Comparison of ENCODE assay signal across 36 cellular contexts in the genomic region with DNA sequence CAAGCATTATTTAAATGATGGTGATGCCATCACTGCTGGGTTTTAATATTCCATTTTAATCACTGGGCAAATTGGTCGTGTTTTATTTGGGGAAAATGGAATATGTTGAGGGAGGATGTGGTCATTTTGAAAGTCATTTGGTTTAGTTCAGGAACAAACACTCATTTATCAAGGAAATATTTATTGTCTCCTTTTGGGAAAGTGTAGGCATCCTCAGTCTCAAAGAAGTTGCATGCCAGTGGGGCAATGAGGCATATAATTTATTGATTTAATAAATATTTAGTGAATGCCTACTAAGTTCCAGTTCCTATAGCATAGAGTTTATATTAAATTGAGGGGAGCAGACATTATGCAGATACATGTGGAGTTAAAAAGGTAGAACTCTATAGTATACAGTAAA.
A peak's percentile ranks its signal among the peaks of the same experiment; 100 is the strongest.
DNase-seq lines count a peak whose midpoint lies in the region; ATAC-seq, FAIRE-seq and TF ChIP-seq lines count a peak whose summit lies in the region.
"Had no signal": no experiment of that assay in that cellular context is flagged by ENCODE, and none has a peak within 500 bp of the region (broad histone marks: within the 10 kb centered on the region; RNA-seq: fewer than 3 reads in every experiment).

No MANE protein-coding gene starts in this region.

- ATAC-seq in PC-3 = peak; percentile 58
- no peak for ATAC-seq in left lobe of liver
- ATAC-seq: A549; CD8-positive, alpha-beta T cell had no signal

- no peaks in the 10 kb centered on the region for H3K9me2 ChIP-seq in PC-3 (replicated peaks; ENCODE audit: low read length)

- H3K4me3 ChIP-seq in PC-3 (ENCODE audit: low read length) (no peak overlapping the region), astrocyte (ENCODE audit: insufficient read depth, low read depth, low read length) (no peak overlapping the region)
- no peak overlapping the region for H3K4me3 ChIP-seq in effector memory CD4-positive, alpha-beta T cell (ENCODE audit: insufficient read depth, low read depth, low read length, poor library complexity, severe bottlenecking)
- H3K4me3 ChIP-seq: A549; BLaER1; BLaER1 treated with 17β-estradiol and CSF1 and Interleukin-3, amounts not matched to agents 10 nM and 100 nM had no signal

- no peaks in the 10 kb centered on the region for H3K36me3 ChIP-seq in PC-3 (ENCODE audit: low read depth, low read length)
- H3K36me3 ChIP-seq in astrocyte (ENCODE audit: insufficient read depth, low read length) = no peaks in the 10 kb centered on the region
- no peaks in the 10 kb centered on the region for H3K36me3 ChIP-seq in effector memory CD4-positive, alpha-beta T cell (ENCODE audit: control insufficient read depth, insufficient read depth, low read length)
- H3K36me3 ChIP-seq: BE2C; BLaER1; BLaER1 treated with 17β-estradiol and CSF1 and Interleukin-3, amounts not matched to agents 10 nM and 100 nM had no signal

- CTCF ChIA-PET in PC-3 (lab: Charles Lee) = no interaction called here

- no peaks in the 10 kb centered on the region for H3F3A ChIP-seq in PC-3 (ENCODE audit: low read length, unreplicated experiment)

- H3K4me1 ChIP-seq in PC-3 (ENCODE audit: insufficient read depth, low read length) (peaks cover 19% of the 10 kb centered on the region), astrocyte (ENCODE audit: insufficient read depth, low read length) (peaks cover 11% of the 10 kb centered on the region)
- no peaks in the 10 kb centered on the region for H3K4me1 ChIP-seq in effector memory CD4-positive, alpha-beta T cell (ENCODE audit: control insufficient read depth, insufficient read depth, low read length, poor library complexity, severe bottlenecking)
- H3K4me1 ChIP-seq: A549; BE2C; BLaER1; BLaER1 treated with 17β-estradiol and CSF1 and Interleukin-3, amounts not matched to agents 10 nM and 100 nM; Caco-2 had no signal

- POLR2A ChIA-PET in PC-3 (lab: Charles Lee; ENCODE audit: unreplicated experiment) = no interaction called here

- intact Hi-C loops in PC-3 (cut with micrococcal nuclease) = no loop called here

- H3K9ac ChIP-seq in PC-3 (ENCODE audit: low read length) = no peak overlapping the region
- H3K9ac ChIP-seq in astrocyte (ENCODE audit: low read length) = no peak overlapping the region
- H3K9ac ChIP-seq: BLaER1; BLaER1 treated with 17β-estradiol and CSF1 and Interleukin-3, amounts not matched to agents 10 nM and 100 nM had no signal

- no TSS peak for BruUV-seq in PC-3 (replicated peaks; lab: Mats Ljungman, UMichigan)

- H3K27ac ChIP-seq in PC-3 (ENCODE audit: low read length) (no peak overlapping the region), astrocyte (ENCODE audit: low read depth, low read length) (no peak overlapping the region)
- no peak overlapping the region for H3K27ac ChIP-seq in effector memory CD4-positive, alpha-beta T cell (ENCODE audit: insufficient read depth, low read length, poor library complexity, severe bottlenecking)
- H3K27ac ChIP-seq: 22Rv1; A549; BLaER1; BLaER1 treated with 17β-estradiol and CSF1 and Interleukin-3, amounts not matched to agents 10 nM and 100 nM; C4-2B had no signal

- H2AFZ ChIP-seq in PC-3 (ENCODE audit: low read length) (no peak overlapping the region), astrocyte (ENCODE audit: low read depth, low read length) (no peak overlapping the region)

- H3K36me3 Mint-ChIP-seq in astrocyte (ENCODE audit: low read depth, unreplicated experiment) = no peaks in the 10 kb centered on the region
- H3K36me3 Mint-ChIP-seq: CD14-positive monocyte; CD4-positive, alpha-beta memory T cell; CD4-positive, CD25-positive, alpha-beta regulatory T cell; CD8-positive, alpha-beta memory T cell; CD8-positive, alpha-beta T cell had no signal

- DNase-seq in M059J (ENCODE audit: low read depth) (peak; percentile 9), PC-3 (peak; percentile 53), astrocyte (ENCODE audit: low read depth) (peak; percentile 8), foreskin melanocyte (peak; percentile 14), HK-2 (ENCODE audit: unreplicated experiment) (no peak), left lobe of liver (ENCODE audit: low spot score) (no peak), HTR-8/SVneo (ENCODE audit: insufficient read length, low spot score) (no peak)
- DNase-seq in effector memory CD4-positive, alpha-beta T cell = no peak
- DNase-seq: 8988T; ACHN; AML-193; BE2C; C1 segment of cervical spinal cord; Caco-2; Calu3; CD4-positive, alpha-beta memory T cell; CD4-positive, alpha-beta T cell; CD4-positive, CD25-positive, alpha-beta regulatory T cell; CD8-positive, alpha-beta memory T cell; CD8-positive, alpha-beta T cell; COR-L47; DMS 273 treated with DMSO at 0.1 percent for 48 hours; DMS153; DMS53; DMS79; DMS79 treated with DMSO at 0.1 percent for 48 hours; DND-41; EL had no signal

- TF ChIP-seq CTCF in PC-3 (conservative IDR thresholded peaks at IDR 0.05; ENCODE audit: low read depth, low read length) = no peak
- no peak for TF ChIP-seq CTCF in astrocyte (IDR thresholded peaks at IDR 0.05; ENCODE audit: insufficient read depth, low read depth, low read length)

- H3K4me1 Mint-ChIP-seq in astrocyte (ENCODE audit: low read depth, unreplicated experiment) = peaks cover 11% of the 10 kb centered on the region
- H3K4me1 Mint-ChIP-seq: B cell; CD14-positive monocyte; CD4-positive, alpha-beta memory T cell; CD4-positive, CD25-positive, alpha-beta regulatory T cell; CD8-positive, alpha-beta memory T cell had no signal

- H3K27ac Mint-ChIP-seq in astrocyte (ENCODE audit: unreplicated experiment) = no peak overlapping the region
- H3K27ac Mint-ChIP-seq: B cell; CD14-positive monocyte; CD4-positive, alpha-beta memory T cell; CD4-positive, alpha-beta T cell; CD4-positive, CD25-positive, alpha-beta regulatory T cell; CD8-positive, alpha-beta memory T cell; CD8-positive, alpha-beta T cell had no signal

- no peaks in the 10 kb centered on the region for H3K9me3 Mint-ChIP-seq in astrocyte (ENCODE audit: unreplicated experiment)
- H3K9me3 Mint-ChIP-seq: CD4-positive, alpha-beta T cell; CD8-positive, alpha-beta T cell had no signal

- no peak for FAIRE-seq in astrocyte (lab: Jason Lieb, UNC)
- FAIRE-seq in HTR-8/SVneo (lab: Jason Lieb, UNC) = no peak
- FAIRE-seq: A549, D721Med had no signal

- H4K20me1 ChIP-seq in PC-3 (ENCODE audit: low read length) (no peaks in the 10 kb centered on the region), astrocyte (ENCODE audit: insufficient read depth, low read length) (no peaks in the 10 kb centered on the region)
- H4K20me1 ChIP-seq: BLaER1; BLaER1 treated with 17β-estradiol and CSF1 and Interleukin-3, amounts not matched to agents 10 nM and 100 nM had no signal

- no peak overlapping the region for H3K4me3 Mint-ChIP-seq in astrocyte (ENCODE audit: unreplicated experiment)
- H3K4me3 Mint-ChIP-seq: B cell; CD14-positive monocyte; CD4-positive, alpha-beta memory T cell; CD4-positive, alpha-beta T cell; CD4-positive, CD25-positive, alpha-beta regulatory T cell; CD8-positive, alpha-beta memory T cell; CD8-positive, alpha-beta T cell had no signal

- H3K4me2 ChIP-seq in PC-3 (ENCODE audit: low read length) (0 out of 2 replicates have a peak overlapping the region, but pooled peaks have one; percentile 12), astrocyte (ENCODE audit: low read length) (no peak overlapping the region)
- H3K4me2 ChIP-seq: A549; BLaER1; BLaER1 treated with 17β-estradiol and CSF1 and Interleukin-3, amounts not matched to agents 10 nM and 100 nM had no signal

- H3K27me3 ChIP-seq in PC-3 (ENCODE audit: low read length) = no peaks in the 10 kb centered on the region
- no peaks in the 10 kb centered on the region for H3K27me3 ChIP-seq in astrocyte (ENCODE audit: insufficient read depth, low read length)
- no peaks in the 10 kb centered on the region for H3K27me3 ChIP-seq in effector memory CD4-positive, alpha-beta T cell (replicated peaks; ENCODE audit: control insufficient read depth, insufficient read depth, low read length, poor library complexity, severe bottlenecking)
- H3K27me3 ChIP-seq: BLaER1; BLaER1 treated with 17β-estradiol and CSF1 and Interleukin-3, amounts not matched to agents 10 nM and 100 nM had no signal

- H3K79me2 ChIP-seq in PC-3 (ENCODE audit: low read length) (no peaks in the 10 kb centered on the region), astrocyte (ENCODE audit: insufficient read depth, low read length) (no peaks in the 10 kb centered on the region)

- H3K9me3 ChIP-seq in PC-3 (ENCODE audit: low read length) = no peaks in the 10 kb centered on the region
- H3K9me3 ChIP-seq in astrocyte (ENCODE audit: insufficient read depth, low read depth, low read length) = no peaks in the 10 kb centered on the region
- H3K9me3 ChIP-seq in effector memory CD4-positive, alpha-beta T cell (ENCODE audit: control insufficient read depth, low read length) = no peaks in the 10 kb centered on the region
- H3K9me3 ChIP-seq: A549; BE2C; BLaER1; BLaER1 treated with 17β-estradiol and CSF1 and Interleukin-3, amounts not matched to agents 10 nM and 100 nM; Caco-2 had no signal

- H3K27me3 Mint-ChIP-seq in astrocyte (ENCODE audit: low read depth, unreplicated experiment) = no peaks in the 10 kb centered on the region
- H3K27me3 Mint-ChIP-seq: B cell; CD4-positive, alpha-beta memory T cell; CD4-positive, alpha-beta T cell; CD8-positive, alpha-beta memory T cell had no signal

Comparison
In these comparisons a context has a peak if more than half of its experiments do, and no peak if none do; other contexts are left out.
1. DNase-seq: peak in M059J (single experiment), PC-3 (single experiment), astrocyte (single experiment) and foreskin melanocyte (single experiment); none in HK-2 (single experiment), left lobe of liver (single experiment), HTR-8/SVneo (single experiment) and effector memory CD4-positive, alpha-beta T cell (0 of 3).